Comparison of ENCODE assay signal across 15 cellular contexts in genomic region chr10:34335960-34336359, GRCh38.
DNase-seq lines count a peak whose midpoint lies in the region; TF ChIP-seq lines count a peak whose summit lies in the region.
"Had no signal": no experiment of that assay in that cellular context is flagged by ENCODE, and none has a peak within 500 bp of the region (broad histone marks: within the 10 kb centered on the region; RNA-seq: fewer than 3 reads in every experiment).

No MANE protein-coding gene starts in this region.

- H3F3A ChIP-seq in neural cell (ENCODE audit: insufficient read depth, low read length, poor library complexity, severe bottlenecking), result no peaks in the 10 kb centered on the region

- TF ChIP-seq RAD21 in neural cell (conservative IDR thresholded peaks at IDR 0.05), result no peak

- peak overlapping the region; percentile 5 for H3K4me2 ChIP-seq in neural cell (ENCODE audit: low read length)
- H3K4me2 ChIP-seq: BLaER1 had no signal

- no peaks in the 10 kb centered on the region for H3K27me3 ChIP-seq in neural cell (ENCODE audit: insufficient read depth, low read depth, low read length)
- H3K27me3 ChIP-seq: BLaER1 had no signal

- H3K9me3 ChIP-seq in neural cell (ENCODE audit: low read length), result no peaks in the 10 kb centered on the region
- H3K9me3 ChIP-seq: BLaER1, Caco-2, HAP-1 had no signal

- H3K9me2 ChIP-seq in neural cell (ENCODE audit: insufficient read depth, low read length), result no peaks in the 10 kb centered on the region

- CTCF ChIA-PET in HEK293T (lab: Yijun Ruan, JAX), result interaction anchor here (0.8 kb wide), 1 partner anchor 16 kb away, joined by 3 read pairs; no protein-coding TSS in a partner anchor

- H4K20me1 ChIP-seq in neural cell (ENCODE audit: insufficient read depth), result no peaks in the 10 kb centered on the region
- H4K20me1 ChIP-seq: BLaER1 had no signal

- POLR2A ChIA-PET in HEK293T (lab: Yijun Ruan, JAX), result no interaction called here

- TF ChIP-seq CTCF in 22Rv1 (IDR thresholded peaks at IDR 0.05) (no peak), VCaP (conservative IDR thresholded peaks at IDR 0.05) (no peak), neural cell (IDR thresholded peaks at IDR 0.05; ENCODE audit: poor library complexity, severe bottlenecking) (no peak)

- no peaks in the 10 kb centered on the region for H3K36me3 ChIP-seq in neural cell (ENCODE audit: insufficient read depth, low read length)
- H3K36me3 ChIP-seq: HAP-1 had no signal

- H3K4me3 ChIP-seq in neural cell (ENCODE audit: low read length), result peak overlapping the region; percentile 14
- H3K4me3 ChIP-seq: BLaER1, HAP-1 had no signal

- H3K9ac ChIP-seq in neural cell (ENCODE audit: low read length), result no peak overlapping the region
- H3K9ac ChIP-seq: BLaER1 had no signal

- DNase-seq in HEK293T (ENCODE audit: extremely low spot score) (no peak), NAMALWA (ENCODE audit: low spot score) (no peak)
- no peak for DNase-seq in activated effector memory CD4-positive, alpha-beta T cell treated with anti-CD3 and anti-CD28 coated beads, Interleukin-2, amount 50 U/mL, for 16 hours
- DNase-seq: Caco-2; CD4-positive, CD25-positive, alpha-beta regulatory T cell; CD8-positive, alpha-beta T cell; DMS153; DND-41; GOT3 had no signal

- peak; percentile 19 for TF ChIP-seq EP300 in neural cell (conservative IDR thresholded peaks at IDR 0.05; ENCODE audit: poor library complexity, severe bottlenecking)

- H3K79me2 ChIP-seq in neural cell (replicated peaks; ENCODE audit: insufficient read depth, low read length), result no peaks in the 10 kb centered on the region

- H2AFZ ChIP-seq in neural cell (ENCODE audit: low read depth, low read length), result no peak overlapping the region

- H3K27ac ChIP-seq in 22Rv1, result peak overlapping the region; percentile 36; the same call in 1 of the 2 replicates
- H3K27ac ChIP-seq in VCaP, result peak overlapping the region; percentile 38
- peak overlapping the region; percentile 58 for H3K27ac ChIP-seq in neural cell (ENCODE audit: low read length)
- H3K27ac ChIP-seq: BLaER1, C4-2B had no signal

TF ChIP-seq in HEK293T, 16 proteins besides CTCF, POLR2A, EP300 and RAD21:
- TF ChIP-seq PKNOX1 (IDR thresholded peaks at IDR 0.05), result peak; percentile 54
- no peak for TF ChIP-seq ARNT (IDR thresholded peaks at IDR 0.05)

TF ChIP-seq in neural cell, 6 proteins besides CTCF, POLR2A, EP300 and RAD21:
- TF ChIP-seq POLR2AphosphoS5 (IDR thresholded peaks at IDR 0.05), result peak; percentile 16
- TF ChIP-seq, protein P1, sequence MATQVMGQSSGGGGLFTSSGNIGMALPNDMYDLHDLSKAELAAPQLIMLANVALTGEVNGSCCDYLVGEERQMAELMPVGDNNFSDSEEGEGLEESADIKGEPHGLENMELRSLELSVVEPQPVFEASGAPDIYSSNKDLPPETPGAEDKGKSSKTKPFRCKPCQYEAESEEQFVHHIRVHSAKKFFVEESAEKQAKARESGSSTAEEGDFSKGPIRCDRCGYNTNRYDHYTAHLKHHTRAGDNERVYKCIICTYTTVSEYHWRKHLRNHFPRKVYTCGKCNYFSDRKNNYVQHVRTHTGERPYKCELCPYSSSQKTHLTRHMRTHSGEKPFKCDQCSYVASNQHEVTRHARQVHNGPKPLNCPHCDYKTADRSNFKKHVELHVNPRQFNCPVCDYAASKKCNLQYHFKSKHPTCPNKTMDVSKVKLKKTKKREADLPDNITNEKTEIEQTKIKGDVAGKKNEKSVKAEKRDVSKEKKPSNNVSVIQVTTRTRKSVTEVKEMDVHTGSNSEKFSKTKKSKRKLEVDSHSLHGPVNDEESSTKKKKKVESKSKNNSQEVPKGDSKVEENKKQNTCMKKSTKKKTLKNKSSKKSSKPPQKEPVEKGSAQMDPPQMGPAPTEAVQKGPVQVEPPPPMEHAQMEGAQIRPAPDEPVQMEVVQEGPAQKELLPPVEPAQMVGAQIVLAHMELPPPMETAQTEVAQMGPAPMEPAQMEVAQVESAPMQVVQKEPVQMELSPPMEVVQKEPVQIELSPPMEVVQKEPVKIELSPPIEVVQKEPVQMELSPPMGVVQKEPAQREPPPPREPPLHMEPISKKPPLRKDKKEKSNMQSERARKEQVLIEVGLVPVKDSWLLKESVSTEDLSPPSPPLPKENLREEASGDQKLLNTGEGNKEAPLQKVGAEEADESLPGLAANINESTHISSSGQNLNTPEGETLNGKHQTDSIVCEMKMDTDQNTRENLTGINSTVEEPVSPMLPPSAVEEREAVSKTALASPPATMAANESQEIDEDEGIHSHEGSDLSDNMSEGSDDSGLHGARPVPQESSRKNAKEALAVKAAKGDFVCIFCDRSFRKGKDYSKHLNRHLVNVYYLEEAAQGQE (IDR thresholded peaks at IDR 0.05; ENCODE audit: borderline replicate concordance), result no peak
- no peak for TF ChIP-seq EZH2 (IDR thresholded peaks at IDR 0.05; ENCODE audit: borderline replicate concordance, insufficient read depth, low read length, poor library complexity, severe bottlenecking)
- no peak for TF ChIP-seq MXI1 (conservative IDR thresholded peaks at IDR 0.05; ENCODE audit: poor library complexity, severe bottlenecking)
- TF ChIP-seq TAF1 (IDR thresholded peaks at IDR 0.05; ENCODE audit: low read depth), result no peak
- no peak for TF ChIP-seq SMC3 (conservative IDR thresholded peaks at IDR 0.05; ENCODE audit: poor library complexity)
